Comparison of ENCODE assay signal across 2 cellular contexts in genomic region chr3:25840099-25840498, GRCh38.
TF ChIP-seq lines count a peak whose summit lies in the region.

No MANE protein-coding gene starts in this region.

TF ChIP-seq in HepG2, 621 proteins besides CTCF, POLR2A, EP300 and RAD21:
- TF ChIP-seq MAFF (IDR thresholded peaks at IDR 0.05; ENCODE audit: low read depth, low read length) (peak; percentile 64; the same call in 1 of the 2 replicates), CBX2 (IDR thresholded peaks at IDR 0.05; ENCODE audit: low read depth, low read length) (no peak), CBX2 (CRISPR knock-in tag; IDR thresholded peaks at IDR 0.05; ENCODE audit: low read depth) (no peak), MAFK (conservative IDR thresholded peaks at IDR 0.05 in 1 of 2, IDR thresholded peaks at IDR 0.05 in 1 of 2; ENCODE audit: low read length in 2 of 2) (peak; percentile 68), XRCC5 (optimal IDR thresholded peaks at IDR 0.05; ENCODE audit: low read length) (no peak)

TF ChIP-seq in endothelial cell of umbilical vein, 7 proteins besides CTCF, POLR2A, EP300 and RAD21:
- TF ChIP-seq GATA2 (IDR thresholded peaks at IDR 0.05; ENCODE audit: insufficient read depth, insufficient read length, low read depth, low read length), result no peak
TF ChIP-seq in endothelial cell of umbilical vein: peak in this region for 0.
